1 cellular context compared by ENCODE assay signal in genomic region chr6:34414999-34415858, GRCh38.
TF ChIP-seq lines count a peak whose summit lies in the region.

No MANE protein-coding gene starts in this region.

TF ChIP-seq in HepG2, 621 proteins besides CTCF, POLR2A, EP300 and RAD21 (continued from another document and continues in another):
- TF ChIP-seq SNAPC4 (CRISPR knock-in tag; IDR thresholded peaks at IDR 0.05) (0 out of 2 replicates have a peak, but pooled peaks have one; percentile 24), ETV5 (CRISPR knock-in tag; IDR thresholded peaks at IDR 0.05; ENCODE audit: borderline replicate concordance) (no peak; the same call in 1 of the 2 replicates), ZNF775 (CRISPR knock-in tag; IDR thresholded peaks at IDR 0.05; ENCODE audit: borderline replicate concordance) (no peak), SMAD1 (CRISPR knock-in tag; IDR thresholded peaks at IDR 0.05; ENCODE audit: borderline replicate concordance, low read depth) (no peak), ZNF556 (CRISPR knock-in tag; IDR thresholded peaks at IDR 0.05; ENCODE audit: borderline replicate concordance) (no peak), ZNF20 (CRISPR knock-in tag; IDR thresholded peaks at IDR 0.05) (no peak), ZNF781 (CRISPR knock-in tag; IDR thresholded peaks at IDR 0.05; ENCODE audit: borderline replicate concordance, not compliant biosample characterization) (no peak), MBNL3 (CRISPR knock-in tag; conservative IDR thresholded peaks at IDR 0.05) (no peak), IRF2 (CRISPR knock-in tag; IDR thresholded peaks at IDR 0.05) (peak; percentile 74), E2F5 (CRISPR knock-in tag; conservative IDR thresholded peaks at IDR 0.05) (no peak), NFAT5 (CRISPR knock-in tag; IDR thresholded peaks at IDR 0.05) (no peak), TFE3 (CRISPR knock-in tag; IDR thresholded peaks at IDR 0.05) (no peak), SNAPC2 (CRISPR knock-in tag; IDR thresholded peaks at IDR 0.05) (0 out of 2 replicates have a peak, but pooled peaks have one; percentile 29), KDM2A (CRISPR knock-in tag; IDR thresholded peaks at IDR 0.05; ENCODE audit: borderline replicate concordance, low read depth) (no peak), ZNF318 (CRISPR knock-in tag; IDR thresholded peaks at IDR 0.05) (no peak), SMAD3 (CRISPR knock-in tag; IDR thresholded peaks at IDR 0.05) (peak; percentile 42; the same call in 1 of the 2 replicates), PATZ1 (CRISPR knock-in tag; IDR thresholded peaks at IDR 0.05) (no peak), KLF11 (CRISPR knock-in tag; IDR thresholded peaks at IDR 0.05) (0 out of 2 replicates have a peak, but pooled peaks have one; percentile 51)
- TF ChIP-seq, protein P1, sequence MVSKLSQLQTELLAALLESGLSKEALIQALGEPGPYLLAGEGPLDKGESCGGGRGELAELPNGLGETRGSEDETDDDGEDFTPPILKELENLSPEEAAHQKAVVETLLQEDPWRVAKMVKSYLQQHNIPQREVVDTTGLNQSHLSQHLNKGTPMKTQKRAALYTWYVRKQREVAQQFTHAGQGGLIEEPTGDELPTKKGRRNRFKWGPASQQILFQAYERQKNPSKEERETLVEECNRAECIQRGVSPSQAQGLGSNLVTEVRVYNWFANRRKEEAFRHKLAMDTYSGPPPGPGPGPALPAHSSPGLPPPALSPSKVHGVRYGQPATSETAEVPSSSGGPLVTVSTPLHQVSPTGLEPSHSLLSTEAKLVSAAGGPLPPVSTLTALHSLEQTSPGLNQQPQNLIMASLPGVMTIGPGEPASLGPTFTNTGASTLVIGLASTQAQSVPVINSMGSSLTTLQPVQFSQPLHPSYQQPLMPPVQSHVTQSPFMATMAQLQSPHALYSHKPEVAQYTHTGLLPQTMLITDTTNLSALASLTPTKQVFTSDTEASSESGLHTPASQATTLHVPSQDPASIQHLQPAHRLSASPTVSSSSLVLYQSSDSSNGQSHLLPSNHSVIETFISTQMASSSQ (IDR thresholded peaks at IDR 0.05; ENCODE audit: low read depth), result no peak
- TF ChIP-seq, protein P1 (CRISPR knock-in tag; IDR thresholded peaks at IDR 0.05; ENCODE audit: borderline replicate concordance), result no peak
